Comparison of ENCODE assay signal across 31 cellular contexts in the genomic region with DNA sequence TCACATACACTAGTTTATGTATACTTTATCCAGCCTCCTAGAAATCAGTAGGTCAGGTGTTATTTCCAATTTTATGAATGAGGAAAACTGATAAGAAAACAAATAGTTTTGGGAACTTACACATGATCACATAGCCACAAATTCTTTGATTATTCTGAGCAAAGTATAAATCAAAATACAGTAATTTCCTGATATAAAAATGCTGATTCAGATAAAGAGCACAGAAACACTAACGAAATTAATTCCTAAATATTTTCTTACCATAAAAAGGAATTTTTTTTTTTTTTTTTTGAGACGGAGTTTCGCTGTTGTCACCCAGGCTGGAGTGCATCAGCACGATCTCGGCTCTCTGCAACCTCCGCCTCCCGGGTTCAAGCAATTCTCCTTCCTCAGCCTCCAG.
"Had no signal": no experiment of that assay in that cellular context is flagged by ENCODE, and none has a peak within 500 bp of the region (broad histone marks: within the 10 kb centered on the region; RNA-seq: fewer than 3 reads in every experiment).

No MANE protein-coding gene starts in this region.

- H3K9me3 ChIP-seq: ovary, psoas muscle, spleen, suprapubic skin, testis, tibial artery, transverse colon, upper lobe of right lung, uterus had no signal

- DNase-seq: natural killer cell; occipital lobe; ovary; posterior cingulate gyrus; psoas muscle; spleen; stimulated activated CD4-positive, alpha-beta T cell treated with anti-CD3 and anti-CD28 coated beads, Interleukin-12 subunit alpha, Interleukin-12 subunit beta, amount 100 ng/mL, for 4 hours; stimulated activated CD4-positive, alpha-beta T cell treated with anti-CD3 and anti-CD28 coated beads, Interleukin-1b, Interleukin-23, amount 100 ng/mL, for 48 hours; stimulated activated CD4-positive, alpha-beta T cell treated with anti-CD3 and anti-CD28 coated beads, Interleukin-4, amount 100 ng/mL, for 1 hour; stimulated activated CD4-positive, alpha-beta T cell treated with anti-CD3 and anti-CD28 coated beads, Interleukin-4, amount 100 ng/mL, for 4 hours; stimulated activated CD8-positive, alpha-beta memory T cell treated with anti-CD3 and anti-CD28 coated beads, Interleukin-4, amount 100 ng/mL, for 48 hours; stimulated activated naive CD4-positive, alpha-beta T cell; stimulated activated naive CD8-positive, alpha-beta T cell treated with anti-CD3 and anti-CD28 coated beads, Interleukin-15, amount 100 ng/mL, for 72 hours; stimulated activated naive CD8-positive, alpha-beta T cell treated with anti-CD3 and anti-CD28 coated beads, Interleukin-15, Interleukin-2, amounts not matched to agents 100 U/mL and 50 U/mL, for 24 hours; substantia nigra; testis; tibial artery; transverse colon; upper lobe of right lung; uterus had no signal

- H3K27ac Mint-ChIP-seq: natural killer cell; nephron; neural progenitor cell; progenitor cell of endocrine pancreas; stimulated activated memory B cell treated with anti-CD40 and anti-IgM and Interleukin-4, amounts not matched to agents 10 μg/mL and 1 μg/mL and 100 μg/mL, for 72 hours; stimulated activated naive CD8-positive, alpha-beta T cell treated with anti-CD3 and anti-CD28 coated beads, Interleukin-15, amount 100 ng/mL, for 72 hours; type B pancreatic cell had no signal

- ATAC-seq: natural killer cell; psoas muscle; right cardiac atrium; sciatic nerve; stimulated activated memory B cell treated with anti-CD40 and anti-IgM and Interleukin-4, amounts not matched to agents 10 μg/mL and 1 μg/mL and 100 μg/mL, for 72 hours; stimulated activated naive CD8-positive, alpha-beta T cell treated with anti-CD3 and anti-CD28 coated beads, Interleukin-15, amount 100 ng/mL, for 72 hours; stimulated activated naive CD8-positive, alpha-beta T cell treated with anti-CD3 and anti-CD28 coated beads, Interleukin-15, Interleukin-2, amounts not matched to agents 100 U/mL and 50 U/mL, for 24 hours; upper lobe of right lung had no signal

- H3K27me3 Mint-ChIP-seq: progenitor cell of endocrine pancreas; stimulated activated memory B cell treated with anti-CD40 and anti-IgM and Interleukin-4, amounts not matched to agents 10 μg/mL and 1 μg/mL and 100 μg/mL, for 72 hours; stimulated activated naive CD8-positive, alpha-beta T cell treated with anti-CD3 and anti-CD28 coated beads, Interleukin-15, amount 100 ng/mL, for 72 hours; type B pancreatic cell had no signal

- H3K4me3 Mint-ChIP-seq: natural killer cell; nephron; neural progenitor cell; stimulated activated memory B cell treated with anti-CD40 and anti-IgM and Interleukin-4, amounts not matched to agents 10 μg/mL and 1 μg/mL and 100 μg/mL, for 72 hours; stimulated activated naive CD8-positive, alpha-beta T cell treated with anti-CD3 and anti-CD28 coated beads, Interleukin-15, amount 100 ng/mL, for 72 hours; type B pancreatic cell had no signal

- H3K27ac ChIP-seq: neural progenitor cell, ovary, parathyroid adenoma, psoas muscle, skin epidermis, spleen, suprapubic skin, testis, tibial artery, transverse colon, upper lobe of right lung, uterus had no signal

- H3K36me3 Mint-ChIP-seq: natural killer cell; neural progenitor cell; stimulated activated memory B cell treated with anti-CD40 and anti-IgM and Interleukin-4, amounts not matched to agents 10 μg/mL and 1 μg/mL and 100 μg/mL, for 72 hours; type B pancreatic cell had no signal

- H3K9ac ChIP-seq: neural progenitor cell, parathyroid adenoma had no signal

- H3K4me1 Mint-ChIP-seq: natural killer cell; nephron; stimulated activated memory B cell treated with anti-CD40 and anti-IgM and Interleukin-4, amounts not matched to agents 10 μg/mL and 1 μg/mL and 100 μg/mL, for 72 hours; stimulated activated naive CD8-positive, alpha-beta T cell treated with anti-CD3 and anti-CD28 coated beads, Interleukin-15, amount 100 ng/mL, for 72 hours had no signal

- H3K36me3 ChIP-seq: ovary, spleen, suprapubic skin, tibial artery, transverse colon, upper lobe of right lung, uterus had no signal

- H3K4me1 ChIP-seq: parathyroid adenoma, psoas muscle, spleen, suprapubic skin, testis, transverse colon, upper lobe of right lung, uterus had no signal

- H3K9me3 Mint-ChIP-seq: nephron; neural progenitor cell; stimulated activated memory B cell treated with anti-CD40 and anti-IgM and Interleukin-4, amounts not matched to agents 10 μg/mL and 1 μg/mL and 100 μg/mL, for 72 hours; type B pancreatic cell had no signal

- H3K27me3 ChIP-seq: neural progenitor cell, ovary, spleen, suprapubic skin, testis, tibial artery, transverse colon, upper lobe of right lung, uterus had no signal

- H3K4me2 ChIP-seq: neural progenitor cell, smooth muscle cell had no signal

- H3K4me3 ChIP-seq: neural progenitor cell, ovary, psoas muscle, skin epidermis, smooth muscle cell, spleen, suprapubic skin, testis, tibial artery, transverse colon, upper lobe of right lung, uterus had no signal

- H2AFZ ChIP-seq: neural progenitor cell, parathyroid adenoma had no signal
